ENCODE assay signal across 22 cellular contexts in genomic region chr19:5695649-5696195, GRCh38. TPM values are rescaled to one million over a fixed set of nuclear protein-coding genes. Genes with fewer than 3 reads are reported as not detected.
DNase-seq lines count a peak whose midpoint lies in the region; ATAC-seq and TF ChIP-seq lines count a peak whose summit lies in the region.
"Had no signal": no experiment of that assay in that cellular context is flagged by ENCODE, and none has a peak within 500 bp of the region (broad histone marks: within the 10 kb centered on the region; RNA-seq: fewer than 3 reads in every experiment).

No MANE protein-coding gene starts in this region.

- H3K9me3 Mint-ChIP-seq in activated naive CD8-positive, alpha-beta T cell treated with anti-CD3 and anti-CD28 coated beads for 36 hours, result no peaks in the 10 kb centered on the region
- H3K9me3 Mint-ChIP-seq in T-cell, result no peaks in the 10 kb centered on the region
- H3K9me3 Mint-ChIP-seq: activated CD8-positive, alpha-beta T cell treated with anti-CD3 and anti-CD28 coated beads for 36 hours; HFFc6; memory B cell; natural killer cell; T-helper 1 cell treated with Interleukin-12 subunit alpha and Interleukin-12 subunit beta and Interleukin-4 antibody, amounts not matched to agents 30 μg/mL and 1 μg/mL, for 36 hours; WTC11 had no signal

- no peak for TF ChIP-seq CTCF in DOHH2 (IDR thresholded peaks at IDR 0.05; ENCODE audit: low read depth, low read length, poor library complexity, severe bottlenecking)
- no peak for TF ChIP-seq CTCF in foreskin fibroblast (IDR thresholded peaks at IDR 0.05; ENCODE audit: low read depth, low read length)

- POLR2A ChIA-PET in HEK293T (lab: Yijun Ruan, JAX), result interaction anchor here (1.5 kb wide), 1 partner anchor 24 kb away, joined by 12 read pairs; the partner anchor contains the start of genes CATSPERD and LONP1
- POLR2A ChIA-PET in T-cell (lab: Charles Lee), result no interaction called here

- H3K27me3 ChIP-seq in DOHH2 (ENCODE audit: control insufficient read depth, low read length) (no peaks in the 10 kb centered on the region), H7 (ENCODE audit: control insufficient read depth, insufficient read depth, low read length) (no peaks in the 10 kb centered on the region)
- H3K27me3 ChIP-seq: foreskin keratinocyte, upper lobe of left lung had no signal

- H3K4me3 Mint-ChIP-seq in activated naive CD8-positive, alpha-beta T cell treated with anti-CD3 and anti-CD28 coated beads for 36 hours, result no peak overlapping the region
- no peak overlapping the region for H3K4me3 Mint-ChIP-seq in T-cell
- H3K4me3 Mint-ChIP-seq: activated CD8-positive, alpha-beta T cell treated with anti-CD3 and anti-CD28 coated beads for 36 hours; HFFc6; memory B cell; natural killer cell; T-helper 1 cell treated with Interleukin-12 subunit alpha and Interleukin-12 subunit beta and Interleukin-4 antibody, amounts not matched to agents 30 μg/mL and 1 μg/mL, for 36 hours; WTC11 had no signal

- H3K36me3 ChIP-seq in DOHH2 (ENCODE audit: control insufficient read depth, low read length) (peaks cover 87% of the 10 kb centered on the region), H7 (replicated peaks; ENCODE audit: control insufficient read depth, insufficient read depth, low read length) (peaks cover 41% of the 10 kb centered on the region)

- CTCF ChIA-PET in HEK293T (lab: Yijun Ruan, JAX), result interaction anchor here (0.5 kb wide), 1 partner anchor 148 kb away, joined by 3 read pairs; no protein-coding TSS in a partner anchor
- CTCF ChIA-PET in T-cell (lab: Charles Lee), result no interaction called here

- no peaks in the 10 kb centered on the region for H3K9me2 ChIP-seq in DOHH2 (replicated peaks; ENCODE audit: control insufficient read depth, low read length)

- ATAC-seq in T-cell (replicated peaks in 1 of 4), result no peak
- ATAC-seq: activated CD8-positive, alpha-beta T cell treated with anti-CD3 and anti-CD28 coated beads for 36 hours; foreskin keratinocyte; natural killer cell; WTC11 had no signal

- peaks cover 40% of the 10 kb centered on the region for H3K79me2 ChIP-seq in DOHH2 (ENCODE audit: control insufficient read depth, low read length)

- H3K27me3 Mint-ChIP-seq in activated naive CD8-positive, alpha-beta T cell treated with anti-CD3 and anti-CD28 coated beads for 36 hours, result peaks cover 7% of the 10 kb centered on the region
- H3K27me3 Mint-ChIP-seq in T-cell, result no peaks in the 10 kb centered on the region
- H3K27me3 Mint-ChIP-seq: activated CD8-positive, alpha-beta T cell treated with anti-CD3 and anti-CD28 coated beads for 36 hours; memory B cell; progenitor cell of endocrine pancreas had no signal

- H3K9me3 ChIP-seq in DOHH2 (ENCODE audit: control insufficient read depth, insufficient read depth, low read length), result no peaks in the 10 kb centered on the region
- H3K9me3 ChIP-seq: upper lobe of left lung had no signal

- H4K20me1 ChIP-seq in DOHH2 (ENCODE audit: control insufficient read depth, insufficient read depth, low read depth, low read length), result peaks cover 11% of the 10 kb centered on the region

- H3K4me1 Mint-ChIP-seq in activated naive CD8-positive, alpha-beta T cell treated with anti-CD3 and anti-CD28 coated beads for 36 hours, result peaks cover 12% of the 10 kb centered on the region
- H3K4me1 Mint-ChIP-seq in T-cell, result peaks cover 6 to 18% (median 10%) of the 10 kb centered on the region in 3 donors

- peaks cover 11% of the 10 kb centered on the region; the same call in 1 of the 2 replicates for H3K4me1 ChIP-seq in DOHH2 (ENCODE audit: control insufficient read depth, low read length)
- H3K4me1 ChIP-seq: foreskin keratinocyte had no signal

- H3F3A ChIP-seq in DOHH2 (ENCODE audit: control insufficient read depth, insufficient read depth), result peaks cover 20% of the 10 kb centered on the region

- H3K27ac Mint-ChIP-seq in activated naive CD8-positive, alpha-beta T cell treated with anti-CD3 and anti-CD28 coated beads for 36 hours, result peak overlapping the region; percentile 60
- H3K27ac Mint-ChIP-seq in T-cell, result no peak overlapping the region
- H3K27ac Mint-ChIP-seq: HFFc6; memory B cell; natural killer cell; progenitor cell of endocrine pancreas; T-helper 1 cell treated with Interleukin-12 subunit alpha and Interleukin-12 subunit beta and Interleukin-4 antibody, amounts not matched to agents 30 μg/mL and 1 μg/mL, for 36 hours had no signal

- H3K4me3 ChIP-seq in DOHH2 (ENCODE audit: low read length), result no peak overlapping the region
- no peak overlapping the region for H3K4me3 ChIP-seq in H7 (ENCODE audit: insufficient read depth, low read depth, low read length)
- no peak overlapping the region for H3K4me3 ChIP-seq in foreskin fibroblast (ENCODE audit: low read depth in 1 of 2, low read length in 2 of 2)
- H3K4me3 ChIP-seq: upper lobe of left lung had no signal

- H3K4me2 ChIP-seq in DOHH2 (ENCODE audit: low read length), result no peak overlapping the region
- H3K4me2 ChIP-seq: KMS-11 had no signal

- peaks cover 57% of the 10 kb centered on the region for H3K36me3 Mint-ChIP-seq in activated naive CD8-positive, alpha-beta T cell treated with anti-CD3 and anti-CD28 coated beads for 36 hours
- H3K36me3 Mint-ChIP-seq in T-cell, result peaks cover 5% of the 10 kb centered on the region
- H3K36me3 Mint-ChIP-seq: natural killer cell had no signal

- peak; percentile 72 for DNase-seq in H7
- DNase-seq in activated naive CD8-positive, alpha-beta T cell treated with anti-CD3 and anti-CD28 coated beads for 36 hours, result no peak
- peak; percentile 45 for DNase-seq in myocyte (ENCODE audit: low read depth)
- DNase-seq in foreskin fibroblast, result no peak
- DNase-seq in HEK293T (ENCODE audit: extremely low spot score), result no peak
- DNase-seq in NCI-H69 (lab: John Stamatoyannopoulos, UW), result no peak
- no peak for DNase-seq in T-cell
- DNase-seq: activated CD8-positive, alpha-beta T cell treated with anti-CD3 and anti-CD28 coated beads for 36 hours; dermis blood vessel endothelial cell; foreskin keratinocyte; HFFc6; natural killer cell; NCI-H1105 treated with DMSO at 0.1 percent for 48 hours; NCI-H526 treated with DMSO at 0.1 percent for 48 hours; SHP77 treated with DMSO at 0.1 percent for 48 hours had no signal

- H3K27ac ChIP-seq in DOHH2 (ENCODE audit: low read depth, low read length), result 0 out of 2 replicates have a peak overlapping the region, but pooled peaks have one; percentile 19
- H3K27ac ChIP-seq: foreskin keratinocyte, KMS-11, upper lobe of left lung had no signal

TF ChIP-seq in HEK293T, 16 proteins besides CTCF, POLR2A, EP300 and RAD21:
- TF ChIP-seq SUZ12 (IDR thresholded peaks at IDR 0.05) (no peak), HDGF (IDR thresholded peaks at IDR 0.05; ENCODE audit: borderline replicate concordance) (no peak)

RNA-seq across cellular contexts. Expression of gene RPL36, which starts 5.6 kb away (rescaled TPM):
- 1,318 and 1,675 TPM in 2 replicates for total RNA-seq in H7 (2014; rRNA removed; shearing (Covaris generic))
- total RNA-seq in activated naive CD8-positive, alpha-beta T cell treated with anti-CD3 and anti-CD28 coated beads for 36 hours, result 1,000 to 10,000 TPM; 1,649 to 1,711 TPM
- total RNA-seq in myocyte (605 and 876 TPM in 2 replicates), T-cell (1,000 to 10,000 TPM; 1,208 to 1,613 (median 1,528) TPM)
- polyA plus RNA-seq in myocyte (2012), result 826 TPM

RNA-seq across cellular contexts. Expression of gene HSD11B1L, which starts 14.9 kb away (rescaled TPM):
- total RNA-seq in H7 (2014; rRNA removed; shearing (Covaris generic)), result 12.0 and 16.2 TPM in 2 replicates
- 1 to 10 TPM; 1.5 to 3.2 TPM for total RNA-seq in activated naive CD8-positive, alpha-beta T cell treated with anti-CD3 and anti-CD28 coated beads for 36 hours
- total RNA-seq in myocyte, result 39.9 and 48.1 TPM in 2 replicates
- 28.3 TPM for polyA plus RNA-seq in myocyte (2012)
- total RNA-seq in T-cell, result 1 to 10 TPM; 3.2 to 6.1 (median 4.4) TPM

RNA-seq across cellular contexts. Expression of gene MICOS13, which starts 15.4 kb away (rescaled TPM):
- total RNA-seq in H7 (2014; rRNA removed; shearing (Covaris generic)), result 53.1 and 71.4 TPM in 2 replicates
- total RNA-seq in activated naive CD8-positive, alpha-beta T cell treated with anti-CD3 and anti-CD28 coated beads for 36 hours, result 10 to 100 TPM; 44.6 to 53.5 TPM
- 90.2 and 123 TPM in 2 replicates for total RNA-seq in myocyte
- polyA plus RNA-seq in myocyte (2012), result 137 TPM
- total RNA-seq in T-cell, result 10 to 100 TPM; 29.3 to 64.5 (median 57.0) TPM

RNA-seq across cellular contexts. Expression of gene LONP1, which starts 24.2 kb away (rescaled TPM):
- total RNA-seq in H7 (2014; rRNA removed; shearing (Covaris generic)), result 119 and 126 TPM in 2 replicates
- 100 to 1,000 TPM; 277 to 287 TPM for total RNA-seq in activated naive CD8-positive, alpha-beta T cell treated with anti-CD3 and anti-CD28 coated beads for 36 hours
- total RNA-seq in myocyte (70.9 and 100 TPM in 2 replicates), T-cell (10 to 100 TPM; 70.0 to 83.9 (median 81.8) TPM)
- 127 TPM for polyA plus RNA-seq in myocyte (2012)

RNA-seq across cellular contexts. Expression of gene CATSPERD, which starts 24.7 kb away (rescaled TPM):
- total RNA-seq in H7 (2014; rRNA removed; shearing (Covaris generic)), result 0.03 TPM in 1 of 2 replicates, not detected in the other
- total RNA-seq in activated naive CD8-positive, alpha-beta T cell treated with anti-CD3 and anti-CD28 coated beads for 36 hours, result not detected
- not detected in 2 replicates for total RNA-seq in myocyte
- not detected for polyA plus RNA-seq in myocyte (2012)
- total RNA-seq in T-cell, result not detected
- total RNA-seq: activated CD8-positive, alpha-beta T cell treated with anti-CD3 and anti-CD28 coated beads for 36 hours; dermis blood vessel endothelial cell; foreskin keratinocyte; HFFc6; natural killer cell; progenitor cell of endocrine pancreas had no signal
- polyA plus RNA-seq: foreskin keratinocyte had no signal

Comparison
In these comparisons a context has a peak if more than half of its experiments do, and no peak if none do; other contexts are left out.
1. DNase-seq: peak in H7 (single experiment) and myocyte (single experiment); none in activated naive CD8-positive, alpha-beta T cell treated with anti-CD3 and anti-CD28 coated beads for 36 hours (single experiment), foreskin fibroblast (0 of 2), HEK293T (single experiment), NCI-H69 (single experiment) and T-cell (0 of 34).